Comparison of ENCODE assay signal across 1 cellular context in genomic region chr16:56911771-56912541, GRCh38.
TF ChIP-seq lines count a peak whose summit lies in the region.

No MANE protein-coding gene starts in this region.

TF ChIP-seq in GM12878, 131 proteins besides CTCF, POLR2A, EP300 and RAD21 (continued from another document and continues in another):
- TF ChIP-seq E2F8 (IDR thresholded peaks at IDR 0.05; ENCODE audit: low read depth, partially characterized antibody) (peak; percentile 73), SMARCA5 (IDR thresholded peaks at IDR 0.05) (peak; percentile 46), BCL11A (IDR thresholded peaks at IDR 0.05; ENCODE audit: low read depth, low read length) (peak; percentile 95), ATF2 (IDR thresholded peaks at IDR 0.05; ENCODE audit: low read length) (peak; percentile 75), BCLAF1 (IDR thresholded peaks at IDR 0.05) (no peak), TBL1XR1 (IDR thresholded peaks at IDR 0.05; ENCODE audit: low read depth, low read length) (peak; percentile 93), IKZF2 (IDR thresholded peaks at IDR 0.05) (peak; percentile 98), SKIL (IDR thresholded peaks at IDR 0.05; ENCODE audit: low read depth, poor library complexity, severe bottlenecking) (peak; percentile 88), SREBF1 (IDR thresholded peaks at IDR 0.05; ENCODE audit: low read length) (no peak), MTA2 (IDR thresholded peaks at IDR 0.05; ENCODE audit: low read depth) (peak; percentile 94), ZNF217 (IDR thresholded peaks at IDR 0.05) (no peak), POLR2AphosphoS2 (IDR thresholded peaks at IDR 0.05; ENCODE audit: low read depth, low read length) (0 out of 2 replicates have a peak, but pooled peaks have one; percentile 45), HDAC6 (IDR thresholded peaks at IDR 0.05; ENCODE audit: unreplicated experiment) (no peak), DPF2 (IDR thresholded peaks at IDR 0.05) (peak; percentile 97), CREB1 (IDR thresholded peaks at IDR 0.05; ENCODE audit: low read depth) (peak; percentile 73), STAT3 (IDR thresholded peaks at IDR 0.05; ENCODE audit: low read depth, low read length) (0 out of 2 replicates have a peak, but pooled peaks have one; percentile 38), PKNOX1 (IDR thresholded peaks at IDR 0.05) (0 out of 2 replicates have a peak, but pooled peaks have one; percentile 2), MTA3 (IDR thresholded peaks at IDR 0.05; ENCODE audit: borderline replicate concordance, low read length) (peak; percentile 55; the same call in 1 of the 2 replicates), KLF5 (IDR thresholded peaks at IDR 0.05; ENCODE audit: partially characterized antibody) (peak; percentile 95), CUX1 (IDR thresholded peaks at IDR 0.05; ENCODE audit: insufficient replicate concordance, low read depth, low read length) (no peak), EGR1 (IDR thresholded peaks at IDR 0.05; ENCODE audit: borderline replicate concordance in 1 of 2, low read depth in 2 of 2, low read length in 2 of 2) (no peak), MEF2B (IDR thresholded peaks at IDR 0.05; ENCODE audit: partially characterized antibody, poor library complexity, severe bottlenecking) (peak; percentile 97), ZNF592 (IDR thresholded peaks at IDR 0.05) (peak; percentile 88; the same call in 1 of the 2 replicates), BMI1 (IDR thresholded peaks at IDR 0.05; ENCODE audit: borderline replicate concordance) (peak; percentile 62; the same call in 1 of the 2 replicates), ZNF384 (IDR thresholded peaks at IDR 0.05; ENCODE audit: borderline replicate concordance, low read depth, low read length) (0 out of 2 replicates have a peak, but pooled peaks have one; percentile 23), MXI1 (IDR thresholded peaks at IDR 0.05; ENCODE audit: low read depth, low read length) (peak; percentile 74; the same call in 1 of the 2 replicates), ZNF687 (IDR thresholded peaks at IDR 0.05) (peak; percentile 95), IKZF1 (conservative IDR thresholded peaks at IDR 0.05) (peak; percentile 99), GATAD2B (conservative IDR thresholded peaks at IDR 0.05; ENCODE audit: low read depth) (peak; percentile 97)
